1 cellular context compared by ENCODE assay signal in genomic region chr2:241575624-241576292, GRCh38.
TF ChIP-seq lines count a peak whose summit lies in the region.

No MANE protein-coding gene starts in this region.

TF ChIP-seq in GM23338, 12 proteins besides CTCF, POLR2A, EP300 and RAD21 (continued from another document):
- TF ChIP-seq ZNF462 (CRISPR knock-in tag; IDR thresholded peaks at IDR 0.05): no peak
- TF ChIP-seq EZH2phosphoT487 (IDR thresholded peaks at IDR 0.05; ENCODE audit: unreplicated experiment): no peak
- TF ChIP-seq JUNB (IDR thresholded peaks at IDR 0.05; ENCODE audit: unreplicated experiment): no peak
- TF ChIP-seq POLR2AphosphoS5 (IDR thresholded peaks at IDR 0.05; ENCODE audit: low read depth): no peak
- TF ChIP-seq ETS1 (IDR thresholded peaks at IDR 0.05): no peak
- no peak for TF ChIP-seq REST (IDR thresholded peaks at IDR 0.05; ENCODE audit: unreplicated experiment)
- no peak for TF ChIP-seq NANOG (IDR thresholded peaks at IDR 0.05; ENCODE audit: borderline replicate concordance)
